24 cellular contexts compared by ENCODE assay signal in the genomic region with DNA sequence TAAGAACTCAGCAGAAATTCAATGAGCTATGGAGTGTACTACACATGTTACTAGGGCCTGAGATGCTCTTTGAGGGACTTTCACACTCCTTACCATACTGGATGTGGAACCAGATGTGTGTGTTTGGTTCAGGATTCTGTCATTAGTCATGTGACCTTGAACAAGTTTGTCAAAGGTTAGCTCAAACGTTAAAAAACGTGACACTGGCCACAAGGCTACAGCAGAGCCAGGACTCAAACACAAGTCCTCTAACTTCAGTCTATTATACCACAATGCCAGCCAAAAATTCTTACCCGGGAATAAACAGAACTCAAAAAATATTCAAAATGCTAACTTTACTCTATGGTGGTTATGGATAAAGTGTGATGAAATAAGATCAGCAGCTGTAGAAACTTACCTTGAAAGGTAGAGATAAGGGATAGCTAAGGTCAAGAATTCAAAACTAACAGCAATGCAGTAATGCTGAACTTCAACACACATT.
DNase-seq lines count a peak whose midpoint lies in the region; ATAC-seq and TF ChIP-seq lines count a peak whose summit lies in the region.
"Had no signal": no experiment of that assay in that cellular context is flagged by ENCODE, and none has a peak within 500 bp of the region (broad histone marks: within the 10 kb centered on the region; RNA-seq: fewer than 3 reads in every experiment).

No MANE protein-coding gene starts in this region.

- 40 to 48% methylated on average over 3 of the region's 3 CpGs for WGBS in thyroid gland, 2 donors

- no peaks in the 10 kb centered on the region for H3K9me3 Mint-ChIP-seq in activated T-cell treated with anti-CD3 and anti-CD28 coated beads, Interleukin-2, amount 50 U/mL, for 72 hours
- no peaks in the 10 kb centered on the region for H3K9me3 Mint-ChIP-seq in activated T-cell treated with anti-CD3 and anti-CD28 coated beads, Interleukin-2, amount 50 U/mL, for 4 hours
- no peaks in the 10 kb centered on the region for H3K9me3 Mint-ChIP-seq in memory B cell
- H3K9me3 Mint-ChIP-seq: CD8-positive, alpha-beta memory T cell; effector memory CD8-positive, alpha-beta T cell had no signal

- H3K27me3 ChIP-seq in dorsolateral prefrontal cortex (no peaks in the 10 kb centered on the region), thyroid gland (no peaks in the 10 kb centered on the region), MG63 (no peaks in the 10 kb centered on the region)
- H3K27me3 ChIP-seq: esophagus squamous epithelium, neutrophil had no signal

- H3K27ac Mint-ChIP-seq in activated T-cell treated with anti-CD3 and anti-CD28 coated beads, Interleukin-2, amount 50 U/mL, for 72 hours: peak overlapping the region; percentile 9
- peak overlapping the region; percentile 48 for H3K27ac Mint-ChIP-seq in memory B cell
- H3K27ac Mint-ChIP-seq: B cell; CD8-positive, alpha-beta memory T cell had no signal

- H3K4me3 Mint-ChIP-seq in activated T-cell treated with anti-CD3 and anti-CD28 coated beads, Interleukin-2, amount 50 U/mL, for 72 hours: no peak overlapping the region
- H3K4me3 Mint-ChIP-seq in activated T-cell treated with anti-CD3 and anti-CD28 coated beads, Interleukin-2, amount 50 U/mL, for 4 hours: no peak overlapping the region
- H3K4me3 Mint-ChIP-seq in memory B cell: no peak overlapping the region
- H3K4me3 Mint-ChIP-seq: B cell; CD8-positive, alpha-beta memory T cell; effector memory CD8-positive, alpha-beta T cell had no signal

- ATAC-seq in activated T-cell treated with anti-CD3 and anti-CD28 coated beads, Interleukin-2, amount 50 U/mL, for 72 hours (replicated peaks in 1 of 2): no peak
- no peak for ATAC-seq in activated T-cell treated with anti-CD3 and anti-CD28 coated beads, Interleukin-2, amount 50 U/mL, for 4 hours
- ATAC-seq in memory B cell (ENCODE audit: low read depth): no peak
- ATAC-seq: effector memory CD8-positive, alpha-beta T cell; lower lobe of right lung had no signal

- H3K4me1 Mint-ChIP-seq in activated T-cell treated with anti-CD3 and anti-CD28 coated beads, Interleukin-2, amount 50 U/mL, for 72 hours (ENCODE audit: low read depth): peaks cover 43% of the 10 kb centered on the region
- peaks cover 22% of the 10 kb centered on the region for H3K4me1 Mint-ChIP-seq in activated T-cell treated with anti-CD3 and anti-CD28 coated beads, Interleukin-2, amount 50 U/mL, for 4 hours (ENCODE audit: low read depth)
- H3K4me1 Mint-ChIP-seq in memory B cell: peaks cover 16% of the 10 kb centered on the region

- peaks cover 24 to 28% of the 10 kb centered on the region in 2 donors for H3K4me1 ChIP-seq in thyroid gland

- TF ChIP-seq POLR2A in thyroid gland (IDR thresholded peaks at IDR 0.05): no peak

- H3K9me3 ChIP-seq in thyroid gland (no peaks in the 10 kb centered on the region), MG63 (no peaks in the 10 kb centered on the region)
- H3K9me3 ChIP-seq: esophagus squamous epithelium, lower lobe of right lung, neutrophil had no signal

- TF ChIP-seq CTCF in dorsolateral prefrontal cortex (IDR thresholded peaks at IDR 0.05 in 54 of 56, conservative IDR thresholded peaks at IDR 0.05 in 2 of 56; ENCODE audit: low read depth in 1 of 56, partially characterized antibody in 56 of 56) (no peak), thyroid gland (IDR thresholded peaks at IDR 0.05) (no peak)

- intact Hi-C loops in dorsolateral prefrontal cortex (cut with DNase I) (no loop called here), thyroid gland (cut with DNase I) (loop anchor here (10.0 kb wide), 1 partner anchor 293 kb away; no protein-coding TSS in a partner anchor)

- H3K27ac ChIP-seq in dorsolateral prefrontal cortex (peak overlapping the region in 48 of 59 donors; percentile 1 to 80 (median 56)), thyroid gland (peak overlapping the region; percentile 76 to 86 (median 78))
- H3K27ac ChIP-seq: esophagus squamous epithelium, lower lobe of right lung, neutrophil had no signal

- no peak overlapping the region for H3K4me3 ChIP-seq in dorsolateral prefrontal cortex
- H3K4me3 ChIP-seq in thyroid gland (replicated peaks in 1 of 3): no peak overlapping the region
- no peak overlapping the region for H3K4me3 ChIP-seq in MG63
- H3K4me3 ChIP-seq: esophagus squamous epithelium, lower lobe of right lung had no signal

- no peaks in the 10 kb centered on the region for H3K27me3 Mint-ChIP-seq in activated T-cell treated with anti-CD3 and anti-CD28 coated beads, Interleukin-2, amount 50 U/mL, for 72 hours (ENCODE audit: low read depth)
- no peaks in the 10 kb centered on the region for H3K27me3 Mint-ChIP-seq in activated T-cell treated with anti-CD3 and anti-CD28 coated beads, Interleukin-2, amount 50 U/mL, for 4 hours (ENCODE audit: low read depth)
- H3K27me3 Mint-ChIP-seq in memory B cell: no peaks in the 10 kb centered on the region
- H3K27me3 Mint-ChIP-seq: B cell; CD8-positive, alpha-beta memory T cell; effector memory CD8-positive, alpha-beta T cell had no signal

- H3K36me3 Mint-ChIP-seq in activated T-cell treated with anti-CD3 and anti-CD28 coated beads, Interleukin-2, amount 50 U/mL, for 72 hours (ENCODE audit: insufficient read depth in 2 of 2): peaks cover 3 to 22% of the 10 kb centered on the region in 2 donors
- H3K36me3 Mint-ChIP-seq in activated T-cell treated with anti-CD3 and anti-CD28 coated beads, Interleukin-2, amount 50 U/mL, for 4 hours (ENCODE audit: insufficient read depth): peaks cover 5% of the 10 kb centered on the region
- peaks cover 31% of the 10 kb centered on the region for H3K36me3 Mint-ChIP-seq in memory B cell

- no peak for DNase-seq in activated T-cell treated with anti-CD3 and anti-CD28 coated beads, Interleukin-2, amount 50 U/mL, for 72 hours
- DNase-seq in activated T-cell treated with anti-CD3 and anti-CD28 coated beads, Interleukin-2, amount 50 U/mL, for 4 hours: no peak
- DNase-seq in dorsolateral prefrontal cortex (no peak), memory B cell (ENCODE audit: low spot score in 2 of 2) (no peak), thyroid gland (no peak), GF-D8 (lab: John Stamatoyannopoulos, UW) (no peak), NCI-H1092 treated with DMSO at 0.1 percent for 48 hours (lab: John Stamatoyannopoulos, UW) (no peak), MG63 (no peak)
- DNase-seq: activated CD4-positive, alpha-beta T cell treated with anti-CD3 and anti-CD28 coated beads, Interleukin-2, amount 50 U/mL, for 4 hours; activated CD4-positive, CD25-positive, alpha-beta regulatory T cell; activated T-cell treated with anti-CD3 and anti-CD28 coated beads for 4 hours; DMS53; effector memory CD8-positive, alpha-beta T cell; esophagus squamous epithelium; GDM1; lower lobe of right lung; NCI-H1105; NCI-H2029; NCI-H446; SHP77; T-helper 9 cell had no signal

- no peaks in the 10 kb centered on the region for H3K36me3 ChIP-seq in thyroid gland
- H3K36me3 ChIP-seq in MG63: no peaks in the 10 kb centered on the region; the same call in none of the 2 replicates
- H3K36me3 ChIP-seq: esophagus squamous epithelium, lower lobe of right lung, neutrophil had no signal
